In genomic region chr16:84548971-84549844, GRCh38 we compare ENCODE assay signal across 1 cellular context.
TF ChIP-seq lines count a peak whose summit lies in the region.

No MANE protein-coding gene starts in this region.

TF ChIP-seq in GM12878, 131 proteins besides CTCF, POLR2A, EP300 and RAD21 (continued from another document):
- TF ChIP-seq SUZ12 (IDR thresholded peaks at IDR 0.05; ENCODE audit: unreplicated experiment) (no peak), PKNOX1 (IDR thresholded peaks at IDR 0.05) (peak; percentile 81), MAX (IDR thresholded peaks at IDR 0.05; ENCODE audit: low read depth, low read length) (no peak), HSF1 (IDR thresholded peaks at IDR 0.05; ENCODE audit: low read depth, low read length) (no peak), JUNB (IDR thresholded peaks at IDR 0.05) (peak; percentile 42; the same call in 1 of the 2 replicates), BHLHE40 (IDR thresholded peaks at IDR 0.05; ENCODE audit: borderline replicate concordance in 1 of 2, low read depth in 2 of 2, low read length in 1 of 2) (peak; percentile 10 to 37; a peak in 1 of 4 replicates)
TF ChIP-seq in GM12878: peak in this region for 6.
